In genomic region chr17:29407856-29408255, GRCh38 we compare ENCODE assay signal across 3 cellular contexts.
TF ChIP-seq lines count a peak whose summit lies in the region.

No MANE protein-coding gene starts in this region.

TF ChIP-seq in SK-N-SH treated with all-trans-retinoic acid at 6 μM for 48 hours, 23 proteins besides CTCF, POLR2A, EP300 and RAD21 (continues in another document):
- no peak for TF ChIP-seq CSRNP3 (CRISPR knock-in tag; IDR thresholded peaks at IDR 0.05)
- TF ChIP-seq ZNF565 (CRISPR knock-in tag; conservative IDR thresholded peaks at IDR 0.05; ENCODE audit: low read depth): no peak
- TF ChIP-seq ZFP3 (CRISPR knock-in tag; IDR thresholded peaks at IDR 0.05): no peak
- no peak for TF ChIP-seq ZNF8 (CRISPR knock-in tag; IDR thresholded peaks at IDR 0.05)
- TF ChIP-seq TCF4 (CRISPR knock-in tag; IDR thresholded peaks at IDR 0.05; ENCODE audit: borderline replicate concordance): no peak
- TF ChIP-seq CREB5 (CRISPR knock-in tag; IDR thresholded peaks at IDR 0.05; ENCODE audit: low read depth): no peak
- no peak for TF ChIP-seq ISL1 (CRISPR knock-in tag; IDR thresholded peaks at IDR 0.05)
- no peak for TF ChIP-seq TSHZ2 (CRISPR knock-in tag; IDR thresholded peaks at IDR 0.05)
- no peak for TF ChIP-seq CSDC2 (CRISPR knock-in tag; IDR thresholded peaks at IDR 0.05)

TF ChIP-seq in SK-N-SH, 30 proteins besides CTCF, POLR2A, EP300 and RAD21:
- TF ChIP-seq REST (IDR thresholded peaks at IDR 0.05; ENCODE audit: low read depth, low read length) (no peak), USF2 (IDR thresholded peaks at IDR 0.05; ENCODE audit: borderline replicate concordance, low read depth, low read length) (no peak), RCOR1 (IDR thresholded peaks at IDR 0.05; ENCODE audit: low read length) (no peak), FOSL2 (IDR thresholded peaks at IDR 0.05; ENCODE audit: borderline replicate concordance, low read depth) (no peak), GATA2 (CRISPR knock-in tag; IDR thresholded peaks at IDR 0.05) (no peak), EZH2phosphoT487 (IDR thresholded peaks at IDR 0.05; ENCODE audit: borderline replicate concordance, low read depth) (no peak), NFIC (IDR thresholded peaks at IDR 0.05; ENCODE audit: borderline replicate concordance) (no peak), SMC3 (IDR thresholded peaks at IDR 0.05; ENCODE audit: low read depth, low read length) (no peak), MEF2A (IDR thresholded peaks at IDR 0.05; ENCODE audit: borderline replicate concordance, low read depth) (no peak)

TF ChIP-seq in endothelial cell of umbilical vein, 7 proteins besides CTCF, POLR2A, EP300 and RAD21:
- TF ChIP-seq EZH2 (IDR thresholded peaks at IDR 0.05; ENCODE audit: borderline replicate concordance, low read depth, low read length, severe bottlenecking) (no peak), FOS (IDR thresholded peaks at IDR 0.05; ENCODE audit: borderline replicate concordance, insufficient read depth, low read length) (peak; percentile 35)
